Comparison of ENCODE assay signal across 8 cellular contexts in the genomic region with DNA sequence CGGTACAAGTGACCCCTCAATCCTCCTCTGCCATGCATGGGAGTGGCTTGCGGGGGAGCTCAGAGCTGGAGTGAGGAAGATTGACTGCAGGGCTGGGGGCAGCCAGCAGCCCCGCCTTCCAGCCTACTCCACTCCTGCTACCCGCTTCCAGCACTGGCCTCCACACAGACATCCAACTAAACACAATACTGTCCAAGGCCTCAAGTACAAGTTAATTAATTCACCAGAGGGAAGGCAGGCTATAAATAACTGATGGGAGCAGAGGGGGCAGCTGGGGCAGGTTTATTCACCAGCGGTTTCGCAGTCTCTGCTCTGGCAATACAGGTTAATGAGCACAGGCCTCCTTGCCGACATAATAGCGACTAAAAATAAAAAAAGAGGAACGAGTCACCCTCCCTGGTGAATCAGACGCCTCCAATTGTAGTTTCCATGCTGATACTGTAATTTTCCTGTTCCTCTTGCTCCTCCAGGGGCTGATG.
DNase-seq lines count a peak whose midpoint lies in the region; FAIRE-seq and TF ChIP-seq lines count a peak whose summit lies in the region.

No MANE protein-coding gene starts in this region.

- in situ Hi-C loops in astrocyte of the cerebellum (cut with HindIII; ENCODE audit: low sequenced_read_pairs): no loop called here

- no peak overlapping the region for H3K4me3 ChIP-seq in astrocyte of the cerebellum (ENCODE audit: low read depth, low read length)
- no peak overlapping the region for H3K4me3 ChIP-seq in esophagus squamous epithelium

- H3K36me3 ChIP-seq in esophagus squamous epithelium: no peaks in the 10 kb centered on the region

- peaks cover 3% of the 10 kb centered on the region for H3K27me3 Mint-ChIP-seq in neural crest cell (ENCODE audit: low read depth)

- no peak for TF ChIP-seq CTCF in astrocyte of the cerebellum (IDR thresholded peaks at IDR 0.05; ENCODE audit: low read depth, low read length, missing control alignments)
- TF ChIP-seq CTCF in neural crest cell (conservative IDR thresholded peaks at IDR 0.05): no peak
- no peak for TF ChIP-seq CTCF in esophagus squamous epithelium (IDR thresholded peaks at IDR 0.05)

- no peaks in the 10 kb centered on the region for H3K9me3 Mint-ChIP-seq in neural crest cell

- intact Hi-C loops in esophagus squamous epithelium (cut with DNase I): no loop called here

- H3K27ac ChIP-seq in esophagus squamous epithelium: peak overlapping the region in 1 of 4 donors; percentile 3

- no peak overlapping the region for H3K4me3 Mint-ChIP-seq in neural crest cell

- H3K27ac Mint-ChIP-seq in neural crest cell (ENCODE audit: unreplicated experiment): no peak overlapping the region

- WGBS in esophagus squamous epithelium, 2 donors: 35 to 37% methylated on average over 6 of the region's 10 CpGs

- H3K36me3 Mint-ChIP-seq in neural crest cell (ENCODE audit: low read depth): no peaks in the 10 kb centered on the region

- H3K4me1 Mint-ChIP-seq in neural crest cell: peaks cover 62% of the 10 kb centered on the region

- FAIRE-seq in GM18507 (lab: Jason Lieb, UNC): peak; percentile 78

- no peak for TF ChIP-seq POLR2A in esophagus squamous epithelium (IDR thresholded peaks at IDR 0.05)

- H3K27me3 ChIP-seq in esophagus squamous epithelium: peaks cover 0 to 3% (median 0%) of the 10 kb centered on the region in 4 donors

- peaks cover 29 to 73% (median 32%) of the 10 kb centered on the region in 3 donors for H3K4me1 ChIP-seq in esophagus squamous epithelium

- H3K9me3 ChIP-seq in esophagus squamous epithelium: no peaks in the 10 kb centered on the region

- DNase-seq in GM18507 (ENCODE audit: extremely low spot score, insufficient read length, low read depth) (no peak), NCI-H510A (lab: John Stamatoyannopoulos, UW) (peak; percentile 49), astrocyte of the cerebellum (ENCODE audit: low read depth) (peak; percentile 26), neural crest cell (ENCODE audit: low read depth, low spot score) (peak; percentile 38), HPDE6-E6E7 (ENCODE audit: extremely low spot score) (no peak), HK-2 (ENCODE audit: unreplicated experiment) (no peak), esophagus squamous epithelium (lab: John Stamatoyannopoulos, UW) (no peak), HUDEP-2 (lab: John Stamatoyannopoulos, UW; ENCODE audit: unreplicated experiment in 76 of 76) (no peak)

Comparison
In these comparisons a context has a peak if more than half of its experiments do, and no peak if none do; other contexts are left out.
1. DNase-seq: peak in NCI-H510A (single experiment), astrocyte of the cerebellum (single experiment) and neural crest cell (single experiment); none in GM18507 (single experiment), HPDE6-E6E7 (single experiment), HK-2 (single experiment), esophagus squamous epithelium (single experiment) and HUDEP-2 (0 of 76).